Comparison of ENCODE assay signal across 33 cellular contexts in the genomic region with DNA sequence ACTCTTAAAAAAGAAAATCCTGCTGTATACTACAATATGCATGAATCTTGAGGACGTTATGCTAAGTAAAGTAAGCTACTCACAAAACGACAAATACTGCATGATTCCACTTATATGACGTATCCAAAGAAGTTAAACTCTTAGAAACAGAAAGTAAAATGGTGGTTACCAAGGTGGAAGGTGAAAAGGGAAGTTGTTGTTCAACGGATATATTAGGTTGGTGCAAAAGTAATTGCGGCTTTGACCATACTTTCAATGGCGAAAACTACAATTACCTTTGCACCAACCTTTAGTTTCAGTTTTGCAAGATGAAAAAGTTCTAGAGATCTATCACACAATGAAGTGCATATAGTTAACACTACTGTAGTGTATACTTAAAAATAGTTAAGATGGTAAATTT.
"Had no signal": no experiment of that assay in that cellular context is flagged by ENCODE, and none has a peak within 500 bp of the region (broad histone marks: within the 10 kb centered on the region; RNA-seq: fewer than 3 reads in every experiment).

No MANE protein-coding gene starts in this region.

- ATAC-seq: activated CD4-positive, CD25-positive, alpha-beta regulatory T cell treated with anti-CD3 and anti-CD28 coated beads, Interleukin-2, amount 50 U/mL, for 24 hours; activated CD8-positive, alpha-beta memory T cell treated with anti-CD3 and anti-CD28 coated beads, Interleukin-2, amount 10 ng/mL, durations not matched to agents 7 days and 5 days; activated CD8-positive, alpha-beta T cell treated with anti-CD3 and anti-CD28 coated beads, Interleukin-2, amount 10 ng/mL, durations not matched to agents 7 days and 5 days; activated naive CD8-positive, alpha-beta T cell treated with anti-CD3 and anti-CD28 coated beads, Interleukin-2, amount 50 U/mL, for 24 hours; body of pancreas; esophagus mucosa had no signal

- DNase-seq: activated B cell treated with CpG ODN at 0.5 μM for 24 hours; activated CD4-positive, alpha-beta memory T cell treated with anti-CD3 and anti-CD28 coated beads for 36 hours; activated CD4-positive, alpha-beta T cell treated with anti-CD3 and anti-CD28 coated beads, Interleukin-2, amount 10 ng/mL, durations not matched to agents 24 days and 14 days; activated CD8-positive, alpha-beta memory T cell treated with anti-CD3 and anti-CD28 coated beads, Interleukin-2, amount 10 ng/mL, durations not matched to agents 7 days and 5 days; activated CD8-positive, alpha-beta memory T cell treated with anti-CD3 and anti-CD28 coated beads, Interleukin-2, amount 50 U/mL, for 4 hours; activated CD8-positive, alpha-beta T cell treated with anti-CD3 and anti-CD28 coated beads, Interleukin-2, amount 10 ng/mL, durations not matched to agents 7 days and 5 days; activated effector memory CD4-positive, alpha-beta T cell treated with anti-CD3 and anti-CD28 coated beads, Interleukin-2, amount 50 U/mL, for 16 hours; activated naive CD4-positive, alpha-beta T cell treated with anti-CD3 and anti-CD28 coated beads for 36 hours; activated naive CD8-positive, alpha-beta T cell treated with anti-CD3 and anti-CD28 coated beads for 36 hours; activated naive CD8-positive, alpha-beta T cell treated with anti-CD3 and anti-CD28 coated beads, Interleukin-2, amount 50 U/mL, for 24 hours; activated T-cell treated with anti-CD3 and anti-CD28 coated beads, Interleukin-2, amount 50 U/mL, for 1 hour; activated T-cell treated with anti-CD3 and anti-CD28 coated beads, Interleukin-2, amount 50 U/mL, for 48 hours; adrenal gland; amygdala; aorta; body of pancreas; central memory CD4-positive, alpha-beta T cell; cerebellar nuclear complex; colonic mucosa; dorsolateral prefrontal cortex; effector memory CD4-positive, alpha-beta T cell; endodermal cell; foreskin fibroblast; head of caudate nucleus; hippocampal formation; T1000; WERI-Rb-1 had no signal

- H3K4me3 Mint-ChIP-seq: activated B cell treated with CpG ODN at 0.5 μM for 24 hours; activated CD4-positive, alpha-beta memory T cell treated with anti-CD3 and anti-CD28 coated beads for 36 hours; activated CD4-positive, alpha-beta T cell treated with anti-CD3 and anti-CD28 coated beads, Interleukin-2, amount 10 ng/mL, durations not matched to agents 24 days and 14 days; activated CD8-positive, alpha-beta memory T cell treated with anti-CD3 and anti-CD28 coated beads, Interleukin-2, amount 10 ng/mL, durations not matched to agents 7 days and 5 days; activated CD8-positive, alpha-beta T cell treated with anti-CD3 and anti-CD28 coated beads, Interleukin-2, amount 10 ng/mL, durations not matched to agents 7 days and 5 days; activated naive CD4-positive, alpha-beta T cell treated with anti-CD3 and anti-CD28 coated beads for 36 hours; activated naive CD4-positive, alpha-beta T cell treated with anti-CD3 and anti-CD28 coated beads, Interleukin-2, amount 50 U/mL, for 24 hours; activated naive CD8-positive, alpha-beta T cell treated with anti-CD3 and anti-CD28 coated beads for 36 hours; activated naive CD8-positive, alpha-beta T cell treated with anti-CD3 and anti-CD28 coated beads, Interleukin-2, amount 50 U/mL, for 24 hours; activated T-helper 1 cell treated with anti-CD3 and anti-CD28 coated beads, Interleukin-12 subunit alpha, Interleukin-12 subunit beta, Interleukin-2, Interleukin-4 antibody, amounts not matched to agents 30 ng/mL and 10 ng/mL and 1 ng/mL, durations not matched to agents 14 hours and 24 hours and 36 hours; endodermal cell; T-helper 2 cell treated with Interferon-gamma antibody and Interleukin-4, amounts not matched to agents 5 μg/mL and 100 μg/mL, for 36 hours had no signal

- H3K27ac Mint-ChIP-seq: activated B cell treated with CpG ODN at 0.5 μM for 24 hours; activated CD4-positive, alpha-beta memory T cell treated with anti-CD3 and anti-CD28 coated beads for 36 hours; activated CD4-positive, alpha-beta T cell treated with anti-CD3 and anti-CD28 coated beads, Interleukin-2, amount 10 ng/mL, durations not matched to agents 24 days and 14 days; activated CD8-positive, alpha-beta memory T cell treated with anti-CD3 and anti-CD28 coated beads, Interleukin-2, amount 10 ng/mL, durations not matched to agents 7 days and 5 days; activated CD8-positive, alpha-beta T cell treated with anti-CD3 and anti-CD28 coated beads, Interleukin-2, amount 10 ng/mL, durations not matched to agents 7 days and 5 days; activated naive CD4-positive, alpha-beta T cell treated with anti-CD3 and anti-CD28 coated beads for 36 hours; activated naive CD4-positive, alpha-beta T cell treated with anti-CD3 and anti-CD28 coated beads, Interleukin-2, amount 50 U/mL, for 24 hours; activated naive CD8-positive, alpha-beta T cell treated with anti-CD3 and anti-CD28 coated beads for 36 hours; activated naive CD8-positive, alpha-beta T cell treated with anti-CD3 and anti-CD28 coated beads, Interleukin-2, amount 50 U/mL, for 24 hours; activated T-helper 1 cell treated with anti-CD3 and anti-CD28 coated beads, Interleukin-12 subunit alpha, Interleukin-12 subunit beta, Interleukin-2, Interleukin-4 antibody, amounts not matched to agents 30 ng/mL and 10 ng/mL and 1 ng/mL, durations not matched to agents 14 hours and 24 hours and 36 hours; activated T-helper 2 cell treated with anti-CD3 and anti-CD28 coated beads, Interferon-gamma antibody, Interleukin-2, Interleukin-4, amounts not matched to agents 10 μg/mL and 5 μg/mL and 100 μg/mL, durations not matched to agents 14 hours and 24 hours and 36 hours; T-helper 2 cell treated with Interferon-gamma antibody and Interleukin-4, amounts not matched to agents 5 μg/mL and 100 μg/mL, for 36 hours had no signal

- H3K9me3 Mint-ChIP-seq: activated CD4-positive, alpha-beta memory T cell treated with anti-CD3 and anti-CD28 coated beads for 36 hours; activated naive CD4-positive, alpha-beta T cell treated with anti-CD3 and anti-CD28 coated beads for 36 hours; activated naive CD4-positive, alpha-beta T cell treated with anti-CD3 and anti-CD28 coated beads, Interleukin-2, amount 50 U/mL, for 24 hours; activated naive CD8-positive, alpha-beta T cell treated with anti-CD3 and anti-CD28 coated beads, Interleukin-2, amount 50 U/mL, for 24 hours had no signal

- H3K27me3 Mint-ChIP-seq: activated B cell treated with CpG ODN at 0.5 μM for 24 hours; activated CD4-positive, alpha-beta memory T cell treated with anti-CD3 and anti-CD28 coated beads for 36 hours; activated CD4-positive, alpha-beta T cell treated with anti-CD3 and anti-CD28 coated beads, Interleukin-2, amount 10 ng/mL, durations not matched to agents 24 days and 14 days; activated CD8-positive, alpha-beta memory T cell treated with anti-CD3 and anti-CD28 coated beads, Interleukin-2, amount 10 ng/mL, durations not matched to agents 7 days and 5 days; activated naive CD4-positive, alpha-beta T cell treated with anti-CD3 and anti-CD28 coated beads, Interleukin-2, amount 50 U/mL, for 24 hours; activated naive CD8-positive, alpha-beta T cell treated with anti-CD3 and anti-CD28 coated beads for 36 hours; activated naive CD8-positive, alpha-beta T cell treated with anti-CD3 and anti-CD28 coated beads, Interleukin-2, amount 50 U/mL, for 24 hours had no signal

- H3K4me3 ChIP-seq: adrenal gland, body of pancreas, colonic mucosa, dorsolateral prefrontal cortex had no signal
